Comparison of ENCODE assay signal across 8 cellular contexts in genomic region chr11:76318744-76319384, GRCh38.
A peak's percentile ranks its signal among the peaks of the same experiment; 100 is the strongest.
DNase-seq lines count a peak whose midpoint lies in the region; ATAC-seq and TF ChIP-seq lines count a peak whose summit lies in the region.

No MANE protein-coding gene starts in this region.

- H3K36me3 Mint-ChIP-seq in activated naive CD8-positive, alpha-beta T cell treated with anti-CD3 and anti-CD28 coated beads, Interleukin-2, amount 10 ng/mL, durations not matched to agents 7 days and 5 days: no peaks in the 10 kb centered on the region

- H3K27ac Mint-ChIP-seq in activated naive CD8-positive, alpha-beta T cell treated with anti-CD3 and anti-CD28 coated beads, Interleukin-2, amount 10 ng/mL, durations not matched to agents 7 days and 5 days: no peak overlapping the region

- DNase-seq in C1 segment of cervical spinal cord (lab: John Stamatoyannopoulos, UW): peak; percentile 4 to 81 (median 47)
- DNase-seq in NCI-H1417 (lab: John Stamatoyannopoulos, UW): peak; percentile 69 to 89 (median 70)
- peak; percentile 86 for DNase-seq in activated naive CD8-positive, alpha-beta T cell treated with anti-CD3 and anti-CD28 coated beads, Interleukin-2, amount 10 ng/mL, durations not matched to agents 7 days and 5 days
- DNase-seq in heart left ventricle: peak; percentile 77 to 89 (median 78)
- peak; percentile 61 for DNase-seq in putamen (ENCODE audit: low spot score)

- 6 to 17% (median 7%) methylated on average over 4 to 7 of the region's 7 CpGs for WGBS in heart left ventricle, 4 donors

- H3K4me2 ChIP-seq in SU-DHL-6 (ENCODE audit: low read depth, low read length, poor library complexity, severe bottlenecking): no peak overlapping the region

- H3K4me3 Mint-ChIP-seq in activated naive CD8-positive, alpha-beta T cell treated with anti-CD3 and anti-CD28 coated beads, Interleukin-2, amount 10 ng/mL, durations not matched to agents 7 days and 5 days: no peak overlapping the region

- peak; percentile 67 for ATAC-seq in GM21390 (IDR thresholded peaks at IDR 0.05; ENCODE audit: unreplicated experiment)
- ATAC-seq in activated naive CD8-positive, alpha-beta T cell treated with anti-CD3 and anti-CD28 coated beads, Interleukin-2, amount 10 ng/mL, durations not matched to agents 7 days and 5 days (ENCODE audit: low read depth): peak; percentile 92
- peak; percentile 83 to 93 (median 90) for ATAC-seq in heart left ventricle
- ATAC-seq in GM21825 (IDR thresholded peaks at IDR 0.05; ENCODE audit: unreplicated experiment): no peak

- intact Hi-C loops in heart left ventricle (cut with DNase I): loop anchor here (1.0 to 10.0 kb wide), 10 partner anchors 112 to 604 kb away; partner anchors contain the start of genes WNT11 (in 5 of the 10) and MOGAT2 (in 3 of the 10)

- no peak overlapping the region for H2AFZ ChIP-seq in SU-DHL-6 (ENCODE audit: low read depth, low read length, severe bottlenecking)

- H3K27me3 ChIP-seq in SU-DHL-6 (ENCODE audit: low read length): no peaks in the 10 kb centered on the region
- H3K27me3 ChIP-seq in heart left ventricle: peaks cover 0 to 24% (median 5%) of the 10 kb centered on the region in 9 donors

- peaks cover 0 to 13% (median 2%) of the 10 kb centered on the region in 12 donors for H3K4me1 ChIP-seq in heart left ventricle

- POLR2A ChIA-PET in activated naive CD8-positive, alpha-beta T cell treated with anti-CD3 and anti-CD28 coated beads, Interleukin-2, amount 10 ng/mL, durations not matched to agents 7 days and 5 days (lab: Charles Lee): interaction anchor here (1.5 kb wide), 1 partner anchor 111 kb away, joined by 9 read pairs; no protein-coding TSS in a partner anchor

- no peaks in the 10 kb centered on the region for H3K9me3 Mint-ChIP-seq in activated naive CD8-positive, alpha-beta T cell treated with anti-CD3 and anti-CD28 coated beads, Interleukin-2, amount 10 ng/mL, durations not matched to agents 7 days and 5 days

- H4K20me1 ChIP-seq in SU-DHL-6 (ENCODE audit: low read depth, low read length): no peaks in the 10 kb centered on the region

- H3K27ac ChIP-seq in SU-DHL-6 (ENCODE audit: low read depth, low read length): no peak overlapping the region
- no peak overlapping the region for H3K27ac ChIP-seq in heart left ventricle

- no peaks in the 10 kb centered on the region for H3F3A ChIP-seq in SU-DHL-6 (ENCODE audit: insufficient read depth)

- H3K9me3 ChIP-seq in SU-DHL-6 (ENCODE audit: insufficient read depth, low read length) (no peaks in the 10 kb centered on the region), heart left ventricle (no peaks in the 10 kb centered on the region)

- peaks cover 7% of the 10 kb centered on the region for H3K4me1 Mint-ChIP-seq in activated naive CD8-positive, alpha-beta T cell treated with anti-CD3 and anti-CD28 coated beads, Interleukin-2, amount 10 ng/mL, durations not matched to agents 7 days and 5 days

- no peaks in the 10 kb centered on the region for H3K79me2 ChIP-seq in SU-DHL-6 (ENCODE audit: insufficient read depth, low read length)

- H3K9me2 ChIP-seq in SU-DHL-6 (replicated peaks; ENCODE audit: insufficient read depth, low read length): no peaks in the 10 kb centered on the region

- H3K4me3 ChIP-seq in SU-DHL-6 (ENCODE audit: insufficient read depth, low read length, poor library complexity, severe bottlenecking) (no peak overlapping the region), heart left ventricle (no peak overlapping the region)

- no peak overlapping the region for H3K9ac ChIP-seq in SU-DHL-6 (ENCODE audit: low read length)

- H3K27me3 Mint-ChIP-seq in activated naive CD8-positive, alpha-beta T cell treated with anti-CD3 and anti-CD28 coated beads, Interleukin-2, amount 10 ng/mL, durations not matched to agents 7 days and 5 days: peaks cover 43% of the 10 kb centered on the region

- H3K36me3 ChIP-seq in SU-DHL-6 (ENCODE audit: low read length) (no peaks in the 10 kb centered on the region), heart left ventricle (no peaks in the 10 kb centered on the region)

- TF ChIP-seq CTCF in SU-DHL-6 (IDR thresholded peaks at IDR 0.05; ENCODE audit: insufficient read depth, low read length, poor library complexity, severe bottlenecking) (peak; percentile 80), heart left ventricle (IDR thresholded peaks at IDR 0.05) (peak; percentile 83 to 95 (median 92))

- TF ChIP-seq POLR2A in heart left ventricle (IDR thresholded peaks at IDR 0.05): no peak
